20 cellular contexts compared by ENCODE assay signal in the genomic region with DNA sequence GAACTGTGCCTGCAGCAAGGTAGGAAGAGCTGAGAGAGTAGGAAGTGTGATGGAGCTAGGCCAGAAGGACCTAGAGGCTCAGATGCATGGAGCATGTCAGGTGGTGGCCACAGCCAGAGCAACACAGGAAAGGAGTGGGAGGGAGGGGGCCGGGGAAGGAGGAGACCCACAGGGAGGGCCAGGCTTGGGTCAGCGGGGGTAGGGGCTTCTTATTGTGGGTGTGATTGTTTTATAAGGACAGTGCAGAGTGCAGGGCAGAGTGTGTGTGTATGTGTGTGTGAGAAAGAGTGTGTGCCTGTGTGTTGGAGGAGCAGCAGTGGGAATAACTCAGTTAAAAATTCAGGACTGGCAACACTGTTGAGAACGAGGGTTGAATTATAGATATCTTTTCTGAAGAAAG. TPM values are rescaled to one million over a fixed set of nuclear protein-coding genes. Genes with fewer than 3 reads are reported as not detected.
DNase-seq lines count a peak whose midpoint lies in the region; FAIRE-seq and TF ChIP-seq lines count a peak whose summit lies in the region.
"Had no signal": no experiment of that assay in that cellular context is flagged by ENCODE, and none has a peak within 500 bp of the region (broad histone marks: within the 10 kb centered on the region; RNA-seq: fewer than 3 reads in every experiment).

No MANE protein-coding gene starts in this region.

- H4K91ac ChIP-seq in H1 (replicated peaks; ENCODE audit: insufficient read length, low read length): no peak overlapping the region

- no peak overlapping the region for H3K4ac ChIP-seq in H1 (replicated peaks; ENCODE audit: insufficient read length, low read depth, low read length)

- H2AFZ ChIP-seq in mammary epithelial cell (ENCODE audit: low read depth, low read length) (no peak overlapping the region), H1 (ENCODE audit: low read length) (no peak overlapping the region)

- H4K8ac ChIP-seq in H1 (ENCODE audit: extremely low read depth, insufficient read depth, low read length): no peak overlapping the region

- WGBS in mammary epithelial cell (ENCODE audit: low coverage, missing lambda C conversion rate): 20% methylated on average over 1 of the region's 3 CpGs
- 77% methylated on average over 2 of the region's 3 CpGs; no CpG with 5 or more reads in 1 of the 2 experiments for WGBS in H1 (ENCODE audit: extremely low coverage in 1 of 2, insufficient coverage in 1 of 2, insufficient read length in 1 of 2, insufficient replicate concordance in 2 of 2, low coverage in 1 of 2, low lambda C conversion rate in 2 of 2, missing lambda C conversion rate in 1 of 2), 2 experiments

- H2BK20ac ChIP-seq in H1 (ENCODE audit: low read length): 0 out of 2 replicates have a peak overlapping the region, but pooled peaks have one; percentile 22

- CTCF ChIA-PET in mammary epithelial cell (lab: Charles Lee; ENCODE audit: low non-redundant PET) (no interaction called here), H1 (lab: Charles Lee; ENCODE audit: partially characterized antibody) (interaction anchor here (1.1 kb wide), 1 partner anchor 305 kb away, joined by 3 read pairs; no protein-coding TSS in a partner anchor)

- no peak overlapping the region for H2BK5ac ChIP-seq in H1 (ENCODE audit: low read depth, low read length)

- no peak overlapping the region for H2BK12ac ChIP-seq in H1 (ENCODE audit: low read depth, low read length)

- FAIRE-seq in H1 (lab: Jason Lieb, UNC): no peak
- FAIRE-seq in urothelium cell line (lab: Jason Lieb, UNC): peak; percentile 63
- FAIRE-seq: K562 had no signal

- H3K56ac ChIP-seq in H1 (replicated peaks; ENCODE audit: insufficient read length, low read depth, low read length): no peak overlapping the region

- H3K18ac ChIP-seq in H1 (ENCODE audit: extremely low read depth, low read length): no peak overlapping the region

- H3K27me3 Mint-ChIP-seq in nephron progenitor cell (ENCODE audit: low read depth, poor library complexity): peaks cover 2% of the 10 kb centered on the region
- H3K27me3 Mint-ChIP-seq: CD4-positive, alpha-beta T cell had no signal

- dilution Hi-C loops in mammary epithelial cell (cut with HindIII; ENCODE audit: low sequenced_read_pairs): no loop called here

- peak overlapping the region; percentile 45 to 60 for H3K27ac ChIP-seq in breast epithelium
- H3K27ac ChIP-seq in mammary epithelial cell (ENCODE audit: insufficient read depth, low read depth, low read length): no peak overlapping the region
- H3K27ac ChIP-seq in H1 (ENCODE audit: low read depth, low read length): no peak overlapping the region
- H3K27ac ChIP-seq in colonic mucosa: no peak overlapping the region
- H3K27ac ChIP-seq: 22Rv1 had no signal

- H2BK15ac ChIP-seq in H1 (ENCODE audit: low read length): no peak overlapping the region

- H3K27me3 ChIP-seq in breast epithelium (no peaks in the 10 kb centered on the region), mammary epithelial cell (ENCODE audit: insufficient read depth, low read length) (no peaks in the 10 kb centered on the region), H1 (replicated peaks in 1 of 4; ENCODE audit: control insufficient read depth in 3 of 4, extremely low read depth in 1 of 4, insufficient read depth in 3 of 4, low read length in 3 of 4) (no peaks in the 10 kb centered on the region), colonic mucosa (no peaks in the 10 kb centered on the region)

- no peaks in the 10 kb centered on the region for H3K79me1 ChIP-seq in H1 (ENCODE audit: low read depth, low read length)

- H3K9me3 Mint-ChIP-seq in nephron progenitor cell: no peaks in the 10 kb centered on the region
- H3K9me3 Mint-ChIP-seq: CD4-positive, alpha-beta T cell had no signal

- no peaks in the 10 kb centered on the region for H3K4me1 ChIP-seq in breast epithelium
- no peaks in the 10 kb centered on the region for H3K4me1 ChIP-seq in mammary epithelial cell (ENCODE audit: insufficient read depth, low read length)
- H3K4me1 ChIP-seq in H1 (replicated peaks in 1 of 4; ENCODE audit: control insufficient read depth in 3 of 4, insufficient read depth in 4 of 4, low read length in 3 of 4): peaks cover 0 to 6% (median 0%) of the 10 kb centered on the region in 4 experiments; a peak in 2 of 7 replicates
- H3K4me1 ChIP-seq in colonic mucosa: no peaks in the 10 kb centered on the region

- H3K9me3 ChIP-seq in breast epithelium: no peaks in the 10 kb centered on the region
- H3K9me3 ChIP-seq in mammary epithelial cell (replicated peaks; ENCODE audit: insufficient read depth, low read length): no peaks in the 10 kb centered on the region
- no peaks in the 10 kb centered on the region for H3K9me3 ChIP-seq in H1 (ENCODE audit: insufficient read depth in 2 of 2, low read depth in 1 of 2, low read length in 1 of 2)
- H3K9me3 ChIP-seq in colonic mucosa: no peaks in the 10 kb centered on the region

- in situ Hi-C loops in mammary epithelial cell (cut with MboI; ENCODE audit: low sequenced_read_pairs in 2 of 2): loop anchor here in 1 of 2 donors (25.0 kb wide), 1 partner anchor 446 kb away; no protein-coding TSS in a partner anchor

- H3K9ac ChIP-seq in mammary epithelial cell (ENCODE audit: insufficient read depth, low read length) (no peak overlapping the region), H1 (replicated peaks in 1 of 4; ENCODE audit: extremely low read depth in 1 of 4, low read depth in 3 of 4, low read length in 3 of 4) (no peak overlapping the region), colonic mucosa (ENCODE audit: low read depth in 2 of 2, low read length in 2 of 2) (no peak overlapping the region)

- no peak overlapping the region for H3K23ac ChIP-seq in H1 (ENCODE audit: insufficient read length)

- no TSS peak for BruUV-seq in mammary epithelial cell (replicated peaks; lab: Mats Ljungman, UMichigan)

- no peak overlapping the region for H3K4me3 Mint-ChIP-seq in nephron progenitor cell
- H3K4me3 Mint-ChIP-seq: CD4-positive, alpha-beta T cell; H9 had no signal

- H3K4me1 Mint-ChIP-seq in nephron progenitor cell: peaks cover 76% of the 10 kb centered on the region

- no peaks in the 10 kb centered on the region for H3K36me3 ChIP-seq in breast epithelium
- no peaks in the 10 kb centered on the region for H3K36me3 ChIP-seq in mammary epithelial cell (ENCODE audit: insufficient read depth, low read length)
- no peaks in the 10 kb centered on the region for H3K36me3 ChIP-seq in H1 (ENCODE audit: control insufficient read depth in 2 of 4, insufficient read depth in 4 of 4, low read length in 3 of 4)
- no peaks in the 10 kb centered on the region for H3K36me3 ChIP-seq in colonic mucosa

- H3K27ac Mint-ChIP-seq in nephron progenitor cell: peak overlapping the region; percentile 86
- H3K27ac Mint-ChIP-seq: CD4-positive, alpha-beta T cell; H9 had no signal

- intact Hi-C loops in breast epithelium (cut with DNase I; ENCODE audit: low total_unique reads) (no loop called here), mammary epithelial cell (cut with micrococcal nuclease) (no loop called here), colonic mucosa (cut with DNase I) (no loop called here)

- POLR2A ChIA-PET in H1 (lab: Charles Lee; ENCODE audit: partially characterized antibody): no interaction called here

- no peak overlapping the region for H2BK120ac ChIP-seq in H1 (replicated peaks; ENCODE audit: low read depth, low read length)

- H3K14ac ChIP-seq in H1 (ENCODE audit: insufficient read length): no peak overlapping the region

- TF ChIP-seq CTCF in breast epithelium (IDR thresholded peaks at IDR 0.05): no peak
- no peak for TF ChIP-seq CTCF in mammary epithelial cell (conservative IDR thresholded peaks at IDR 0.05 in 1 of 2, IDR thresholded peaks at IDR 0.05 in 1 of 2; ENCODE audit: extremely low read depth in 1 of 2, insufficient read depth in 1 of 2, low read depth in 1 of 2, low read length in 2 of 2)
- no peak for TF ChIP-seq CTCF in H1 (IDR thresholded peaks at IDR 0.05; ENCODE audit: control extremely low read depth in 1 of 3, insufficient read depth in 1 of 3, low read depth in 1 of 3, low read length in 3 of 3)
- no peak for TF ChIP-seq CTCF in nephron progenitor cell (IDR thresholded peaks at IDR 0.05)
- no peak for TF ChIP-seq CTCF in colonic mucosa (IDR thresholded peaks at IDR 0.05)

- no peaks in the 10 kb centered on the region for H3K79me2 ChIP-seq in mammary epithelial cell (ENCODE audit: insufficient read depth, low read length)
- H3K79me2 ChIP-seq in H1 (ENCODE audit: control insufficient read depth in 1 of 2, insufficient read depth in 2 of 2, low read length in 2 of 2): peaks cover 0 to 3% of the 10 kb centered on the region in 2 experiments; a peak in 1 of 4 replicates

- no peak overlapping the region for H2AK5ac ChIP-seq in H1 (ENCODE audit: low read depth, low read length)

- H3K23me2 ChIP-seq in H1 (ENCODE audit: low read depth, low read length): no peaks in the 10 kb centered on the region; the same call in 1 of the 2 replicates

- TF ChIP-seq EP300 in H1 (IDR thresholded peaks at IDR 0.05; ENCODE audit: borderline replicate concordance in 1 of 2, low read depth in 2 of 2, low read length in 2 of 2): no peak

- H4K5ac ChIP-seq in H1 (ENCODE audit: insufficient read length, low read depth, low read length): no peak overlapping the region

- TF ChIP-seq RAD21 in H1 (IDR thresholded peaks at IDR 0.05 in 1 of 2, conservative IDR thresholded peaks at IDR 0.05 in 1 of 2; ENCODE audit: low read depth in 2 of 2, low read length in 2 of 2): no peak

- TF ChIP-seq POLR2A in breast epithelium (IDR thresholded peaks at IDR 0.05) (no peak), H1 (IDR thresholded peaks at IDR 0.05; ENCODE audit: control extremely low read depth in 1 of 2, low read depth in 2 of 2, low read length in 2 of 2) (no peak)

- H3K4me2 ChIP-seq in mammary epithelial cell (ENCODE audit: insufficient read depth, low read depth, low read length) (no peak overlapping the region), H1 (ENCODE audit: insufficient read depth in 1 of 2, low read depth in 2 of 2, low read length in 2 of 2) (no peak overlapping the region)

- H4K20me1 ChIP-seq in mammary epithelial cell (ENCODE audit: insufficient read depth, low read length) (no peaks in the 10 kb centered on the region), H1 (replicated peaks in 1 of 2; ENCODE audit: control insufficient read depth in 1 of 2, insufficient read depth in 2 of 2, low read length in 2 of 2) (no peaks in the 10 kb centered on the region)

- H3K36me3 Mint-ChIP-seq in nephron progenitor cell (ENCODE audit: low read depth): no peaks in the 10 kb centered on the region

- DNase-seq in breast epithelium (ENCODE audit: low spot score in 2 of 2): no peak
- DNase-seq in mammary epithelial cell: no peak
- no peak for DNase-seq in H1 (ENCODE audit: low read depth in 1 of 2, low spot score in 2 of 2)
- no peak for DNase-seq in nephron progenitor cell
- DNase-seq in urothelium cell line (ENCODE audit: low spot score): no peak
- no peak for DNase-seq in colonic mucosa
- no peak for DNase-seq in NAMALWA (ENCODE audit: low spot score)
- no peak for DNase-seq in NCI-H146 treated with DMSO at 0.1 percent for 48 hours (lab: John Stamatoyannopoulos, UW; ENCODE audit: unreplicated experiment)
- DNase-seq: CD4-positive, alpha-beta T cell; DMS153; GF-D8; H9; NCI-H1105 treated with DMSO at 0.1 percent for 48 hours; NCI-H1694 treated with DMSO at 0.1 percent for 48 hours; NCI-H510A treated with DMSO at 0.1 percent for 48 hours; NCI-H774; PC-3 had no signal

- no peak overlapping the region for H3K4me3 ChIP-seq in breast epithelium
- no peak overlapping the region for H3K4me3 ChIP-seq in mammary epithelial cell (replicated peaks in 1 of 3; ENCODE audit: insufficient read depth in 1 of 3, low read depth in 2 of 3, low read length in 3 of 3)
- no peak overlapping the region for H3K4me3 ChIP-seq in H1 (ENCODE audit: extremely low read depth in 1 of 4, insufficient read depth in 2 of 4, low read depth in 3 of 4, low read length in 4 of 4)
- H3K4me3 ChIP-seq in colonic mucosa: no peak overlapping the region
- H3K4me3 ChIP-seq: K562 had no signal

RNA-seq across cellular contexts. Expression of a gene that starts 27.0 kb away (rescaled TPM):
- total RNA-seq in breast epithelium (10 to 100 TPM; 15.5 to 24.7 (median 24.6) TPM), mammary epithelial cell (10 to 100 TPM; 15.5 to 41.3 TPM), colonic mucosa (10 to 100 TPM; 25.0 to 50.5 TPM)
- polyA plus RNA-seq in mammary epithelial cell (19.1 TPM), H1 (2011; rRNA removed) (16.9 and 27.5 TPM in 2 replicates)
- polyA minus RNA-seq in mammary epithelial cell: 30.7 TPM
- total RNA-seq in H1 (2021; fragmentation: NEBNext Ultra II Directional; extraction: Animal tissue kit (Norgen Biotek cat#: 25700)): 89.6 and 93.2 TPM in 2 replicates
- 37.3 TPM for polyA plus RNA-seq in H1 (2011; cell fraction: cytosol; rRNA removed)
- 52.7 TPM for polyA plus RNA-seq in H1 (2011; cell fraction: nucleus; rRNA removed)
- 24.3 to 65.3 TPM (median 32.5 TPM) in 4 replicates for polyA plus RNA-seq in H1 (2012, experiment 1 of 2)
- 1.4 TPM for polyA plus RNA-seq in H1 (2012, experiment 2 of 2)
- polyA plus RNA-seq in H1 (2013, experiment 1 of 2): 28.2 TPM
- 26.0 TPM for polyA plus RNA-seq in H1 (2013, experiment 2 of 2)
- 47.2 and 49.3 TPM in 2 replicates for polyA minus RNA-seq in H1 (2011; rRNA and poly(A)+ RNA removed)
- polyA minus RNA-seq in H1 (2011; cell fraction: cytosol; rRNA and poly(A)+ RNA removed): 53.4 TPM
- 90.0 TPM for polyA minus RNA-seq in H1 (2011; cell fraction: nucleus; rRNA and poly(A)+ RNA removed)

RNA-seq across cellular contexts. Expression of a gene that starts 31.6 kb away (rescaled TPM):
- total RNA-seq in breast epithelium: 1 to 10 TPM in 1 of 3 donors, under 1 TPM in 2; 0.32 to 3.9 (median 0.73) TPM
- total RNA-seq in mammary epithelial cell: 1 to 10 TPM in 1 of 2 donors, under 1 TPM in 1; 0.50 to 1.1 TPM
- polyA plus RNA-seq in mammary epithelial cell: 0.15 TPM
- 2.0 TPM for polyA minus RNA-seq in mammary epithelial cell
- 1.1 and 1.4 TPM in 2 replicates for total RNA-seq in H1 (2021; fragmentation: NEBNext Ultra II Directional; extraction: Animal tissue kit (Norgen Biotek cat#: 25700))
- polyA plus RNA-seq in H1 (2011; rRNA removed): 1.2 and 1.5 TPM in 2 replicates
- polyA plus RNA-seq in H1 (2011; cell fraction: cytosol; rRNA removed): 1.2 TPM
- polyA plus RNA-seq in H1 (2011; cell fraction: nucleus; rRNA removed): 4.7 TPM
- polyA plus RNA-seq in H1 (2012, experiment 1 of 2): 1.4 to 3.0 TPM (median 2.1 TPM) in 4 replicates
- 0.07 TPM for polyA plus RNA-seq in H1 (2012, experiment 2 of 2)
- polyA plus RNA-seq in H1 (2013, experiment 1 of 2): 1.9 TPM
- 2.0 TPM for polyA plus RNA-seq in H1 (2013, experiment 2 of 2)
- 1.8 and 3.2 TPM in 2 replicates for polyA minus RNA-seq in H1 (2011; rRNA and poly(A)+ RNA removed)
- polyA minus RNA-seq in H1 (2011; cell fraction: cytosol; rRNA and poly(A)+ RNA removed): 1.0 TPM
- polyA minus RNA-seq in H1 (2011; cell fraction: nucleus; rRNA and poly(A)+ RNA removed): 3.8 TPM
- total RNA-seq in colonic mucosa: 1 to 10 TPM; 1.8 to 1.9 TPM
- total RNA-seq: SK-MEL-5 had no signal

Comparison
In these comparisons a context has a peak if more than half of its experiments do, and no peak if none do; other contexts are left out.
1. H3K27ac ChIP-seq: peak in breast epithelium (2 of 2); none in mammary epithelial cell (single experiment), H1 (single experiment) and colonic mucosa (single experiment).